In the genomic region with DNA sequence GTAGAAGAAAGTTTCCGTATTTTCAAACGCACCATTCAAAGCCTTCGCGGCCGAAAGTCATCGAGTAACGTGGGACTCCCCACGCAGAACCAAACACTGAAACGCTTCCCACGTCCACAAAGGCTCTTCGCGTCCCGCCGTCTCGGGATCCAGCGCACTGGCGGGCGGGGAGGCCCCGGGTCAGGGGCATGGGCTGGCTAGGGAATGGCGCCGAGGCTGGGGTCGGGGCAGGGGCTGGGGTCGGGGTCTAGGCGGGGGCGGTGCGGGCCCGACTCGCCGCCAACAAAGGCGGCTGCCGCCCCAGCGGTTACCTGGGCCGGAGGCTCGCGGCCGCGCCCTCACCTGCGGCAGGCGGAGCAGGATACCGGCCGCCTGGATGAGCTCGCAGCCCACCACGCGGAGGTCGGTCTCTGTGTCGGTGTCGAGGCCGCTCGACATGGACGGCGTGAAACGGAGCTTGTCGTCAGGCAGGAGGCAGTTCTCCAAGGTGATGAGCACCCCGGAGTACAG, we compare ENCODE assay signal across 1 cellular context.
TF ChIP-seq lines count a peak whose summit lies in the region.

No MANE protein-coding gene starts in this region.

TF ChIP-seq in GM23338, 12 proteins besides CTCF, POLR2A, EP300 and RAD21:
- TF ChIP-seq, protein P1, sequence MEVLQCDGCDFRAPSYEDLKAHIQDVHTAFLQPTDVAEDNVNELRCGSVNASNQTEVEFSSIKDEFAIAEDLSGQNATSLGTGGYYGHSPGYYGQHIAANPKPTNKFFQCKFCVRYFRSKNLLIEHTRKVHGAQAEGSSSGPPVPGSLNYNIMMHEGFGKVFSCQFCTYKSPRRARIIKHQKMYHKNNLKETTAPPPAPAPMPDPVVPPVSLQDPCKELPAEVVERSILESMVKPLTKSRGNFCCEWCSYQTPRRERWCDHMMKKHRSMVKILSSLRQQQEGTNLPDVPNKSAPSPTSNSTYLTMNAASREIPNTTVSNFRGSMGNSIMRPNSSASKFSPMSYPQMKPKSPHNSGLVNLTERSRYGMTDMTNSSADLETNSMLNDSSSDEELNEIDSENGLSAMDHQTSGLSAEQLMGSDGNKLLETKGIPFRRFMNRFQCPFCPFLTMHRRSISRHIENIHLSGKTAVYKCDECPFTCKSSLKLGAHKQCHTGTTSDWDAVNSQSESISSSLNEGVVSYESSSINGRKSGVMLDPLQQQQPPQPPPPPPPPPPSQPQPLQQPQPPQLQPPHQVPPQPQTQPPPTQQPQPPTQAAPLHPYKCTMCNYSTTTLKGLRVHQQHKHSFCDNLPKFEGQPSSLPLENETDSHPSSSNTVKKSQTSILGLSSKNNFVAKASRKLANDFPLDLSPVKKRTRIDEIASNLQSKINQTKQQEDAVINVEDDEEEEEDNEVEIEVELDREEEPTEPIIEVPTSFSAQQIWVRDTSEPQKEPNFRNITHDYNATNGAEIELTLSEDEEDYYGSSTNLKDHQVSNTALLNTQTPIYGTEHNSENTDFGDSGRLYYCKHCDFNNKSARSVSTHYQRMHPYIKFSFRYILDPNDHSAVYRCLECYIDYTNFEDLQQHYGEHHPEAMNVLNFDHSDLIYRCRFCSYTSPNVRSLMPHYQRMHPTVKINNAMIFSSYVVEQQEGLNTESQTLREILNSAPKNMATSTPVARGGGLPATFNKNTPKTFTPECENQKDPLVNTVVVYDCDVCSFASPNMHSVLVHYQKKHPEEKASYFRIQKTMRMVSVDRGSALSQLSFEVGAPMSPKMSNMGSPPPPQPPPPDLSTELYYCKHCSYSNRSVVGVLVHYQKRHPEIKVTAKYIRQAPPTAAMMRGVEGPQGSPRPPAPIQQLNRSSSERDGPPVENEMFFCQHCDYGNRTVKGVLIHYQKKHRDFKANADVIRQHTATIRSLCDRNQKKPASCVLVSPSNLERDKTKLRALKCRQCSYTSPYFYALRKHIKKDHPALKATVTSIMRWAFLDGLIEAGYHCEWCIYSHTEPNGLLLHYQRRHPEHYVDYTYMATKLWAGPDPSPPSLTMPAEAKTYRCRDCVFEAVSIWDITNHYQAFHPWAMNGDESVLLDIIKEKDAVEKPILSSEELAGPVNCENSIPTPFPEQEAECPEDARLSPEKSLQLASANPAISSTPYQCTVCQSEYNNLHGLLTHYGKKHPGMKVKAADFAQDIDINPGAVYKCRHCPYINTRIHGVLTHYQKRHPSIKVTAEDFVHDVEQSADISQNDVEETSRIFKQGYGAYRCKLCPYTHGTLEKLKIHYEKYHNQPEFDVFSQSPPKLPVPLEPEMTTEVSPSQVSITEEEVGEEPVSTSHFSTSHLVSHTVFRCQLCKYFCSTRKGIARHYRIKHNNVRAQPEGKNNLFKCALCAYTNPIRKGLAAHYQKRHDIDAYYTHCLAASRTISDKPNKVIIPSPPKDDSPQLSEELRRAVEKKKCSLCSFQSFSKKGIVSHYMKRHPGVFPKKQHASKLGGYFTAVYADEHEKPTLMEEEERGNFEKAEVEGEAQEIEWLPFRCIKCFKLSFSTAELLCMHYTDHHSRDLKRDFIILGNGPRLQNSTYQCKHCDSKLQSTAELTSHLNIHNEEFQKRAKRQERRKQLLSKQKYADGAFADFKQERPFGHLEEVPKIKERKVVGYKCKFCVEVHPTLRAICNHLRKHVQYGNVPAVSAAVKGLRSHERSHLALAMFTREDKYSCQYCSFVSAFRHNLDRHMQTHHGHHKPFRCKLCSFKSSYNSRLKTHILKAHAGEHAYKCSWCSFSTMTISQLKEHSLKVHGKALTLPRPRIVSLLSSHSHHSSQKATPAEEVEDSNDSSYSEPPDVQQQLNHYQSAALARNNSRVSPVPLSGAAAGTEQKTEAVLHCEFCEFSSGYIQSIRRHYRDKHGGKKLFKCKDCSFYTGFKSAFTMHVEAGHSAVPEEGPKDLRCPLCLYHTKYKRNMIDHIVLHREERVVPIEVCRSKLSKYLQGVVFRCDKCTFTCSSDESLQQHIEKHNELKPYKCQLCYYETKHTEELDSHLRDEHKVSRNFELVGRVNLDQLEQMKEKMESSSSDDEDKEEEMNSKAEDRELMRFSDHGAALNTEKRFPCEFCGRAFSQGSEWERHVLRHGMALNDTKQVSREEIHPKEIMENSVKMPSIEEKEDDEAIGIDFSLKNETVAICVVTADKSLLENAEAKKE (CRISPR knock-in tag; IDR thresholded peaks at IDR 0.05): no peak
- TF ChIP-seq EZH2phosphoT487 (IDR thresholded peaks at IDR 0.05; ENCODE audit: unreplicated experiment) (no peak), ZNF331 (CRISPR knock-in tag; IDR thresholded peaks at IDR 0.05; ENCODE audit: low read depth) (no peak), NANOG (IDR thresholded peaks at IDR 0.05; ENCODE audit: borderline replicate concordance) (no peak), ZNF114 (CRISPR knock-in tag; IDR thresholded peaks at IDR 0.05) (no peak), CREB1 (CRISPR knock-in tag; IDR thresholded peaks at IDR 0.05; ENCODE audit: low read depth) (no peak), POLR2AphosphoS5 (IDR thresholded peaks at IDR 0.05; ENCODE audit: low read depth) (no peak), JUNB (IDR thresholded peaks at IDR 0.05; ENCODE audit: unreplicated experiment) (no peak)
- TF ChIP-seq, protein P2, sequence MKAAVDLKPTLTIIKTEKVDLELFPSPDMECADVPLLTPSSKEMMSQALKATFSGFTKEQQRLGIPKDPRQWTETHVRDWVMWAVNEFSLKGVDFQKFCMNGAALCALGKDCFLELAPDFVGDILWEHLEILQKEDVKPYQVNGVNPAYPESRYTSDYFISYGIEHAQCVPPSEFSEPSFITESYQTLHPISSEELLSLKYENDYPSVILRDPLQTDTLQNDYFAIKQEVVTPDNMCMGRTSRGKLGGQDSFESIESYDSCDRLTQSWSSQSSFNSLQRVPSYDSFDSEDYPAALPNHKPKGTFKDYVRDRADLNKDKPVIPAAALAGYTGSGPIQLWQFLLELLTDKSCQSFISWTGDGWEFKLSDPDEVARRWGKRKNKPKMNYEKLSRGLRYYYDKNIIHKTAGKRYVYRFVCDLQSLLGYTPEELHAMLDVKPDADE (IDR thresholded peaks at IDR 0.05): no peak
